Comparison of ENCODE assay signal across 11 cellular contexts in genomic region chr19:40874874-40875273, GRCh38. TPM values are rescaled to one million over a fixed set of nuclear protein-coding genes. Genes with fewer than 3 reads are reported as not detected.
"Had no signal": no experiment of that assay in that cellular context is flagged by ENCODE, and none has a peak within 500 bp of the region (broad histone marks: within the 10 kb centered on the region; RNA-seq: fewer than 3 reads in every experiment).

No MANE protein-coding gene starts in this region.

RNA-seq across cellular contexts. Expression of gene CYP2A7, which starts 7.2 kb away (rescaled TPM):
- total RNA-seq: activated CD8-positive, alpha-beta memory T cell treated with anti-CD3 and anti-CD28 coated beads for 36 hours; ascending aorta; bronchial epithelial cell; chondrocyte; dermis blood vessel endothelial cell; fibroblast of lung; progenitor cell of endocrine pancreas; right atrium auricular region; Right ventricle myocardium superior; skeletal muscle tissue; suprapubic skin had no signal
- polyA plus RNA-seq: fibroblast of lung had no signal

RNA-seq across cellular contexts. Expression of gene CYP2A6, which starts 24.6 kb away (rescaled TPM):
- total RNA-seq: activated CD8-positive, alpha-beta memory T cell treated with anti-CD3 and anti-CD28 coated beads for 36 hours; ascending aorta; bronchial epithelial cell; chondrocyte; dermis blood vessel endothelial cell; fibroblast of lung; progenitor cell of endocrine pancreas; right atrium auricular region; skeletal muscle tissue; suprapubic skin had no signal
- polyA plus RNA-seq: fibroblast of lung had no signal
